Comparison of ENCODE assay signal across 14 cellular contexts in genomic region chr1:181396171-181396670, GRCh38.
DNase-seq lines count a peak whose midpoint lies in the region; ATAC-seq and TF ChIP-seq lines count a peak whose summit lies in the region.
"Had no signal": no experiment of that assay in that cellular context is flagged by ENCODE, and none has a peak within 500 bp of the region (broad histone marks: within the 10 kb centered on the region; RNA-seq: fewer than 3 reads in every experiment).

No MANE protein-coding gene starts in this region.

- no peaks in the 10 kb centered on the region for H3K27me3 Mint-ChIP-seq in T-helper 2 cell treated with Interferon-gamma antibody and Interleukin-4, amounts not matched to agents 5 μg/mL and 100 μg/mL, for 36 hours (ENCODE audit: low read depth)

- peak; percentile 59 for DNase-seq in T-helper 2 cell treated with Interferon-gamma antibody and Interleukin-4, amounts not matched to agents 5 μg/mL and 100 μg/mL, for 36 hours (ENCODE audit: low spot score)
- DNase-seq in activated T-cell treated with anti-CD3 and anti-CD28 coated beads for 24 hours (ENCODE audit: low read depth) (peak; percentile 23), erythroblast (lab: John Stamatoyannopoulos, UW) (no peak), C1 segment of cervical spinal cord (lab: John Stamatoyannopoulos, UW) (no peak), breast epithelium (ENCODE audit: low spot score in 2 of 2) (no peak)
- DNase-seq in stimulated activated CD8-positive, alpha-beta memory T cell treated with anti-CD3 and anti-CD28 coated beads, Interleukin-7, amount 100 ng/mL, for 4 hours (ENCODE audit: low read depth in 2 of 2) = peak; percentile 18 to 24
- DNase-seq: amygdala, NCI-H2081, T1000 had no signal

- H3K4me3 Mint-ChIP-seq in T-helper 2 cell treated with Interferon-gamma antibody and Interleukin-4, amounts not matched to agents 5 μg/mL and 100 μg/mL, for 36 hours = no peak overlapping the region

- TF ChIP-seq CTCF in breast epithelium (IDR thresholded peaks at IDR 0.05) = no peak

- no peaks in the 10 kb centered on the region for H3K9me3 Mint-ChIP-seq in T-helper 2 cell treated with Interferon-gamma antibody and Interleukin-4, amounts not matched to agents 5 μg/mL and 100 μg/mL, for 36 hours

- H3K4me3 ChIP-seq in breast epithelium = no peak overlapping the region
- H3K4me3 ChIP-seq: HAP-1, lung had no signal

- intact Hi-C loops in breast epithelium (cut with DNase I; ENCODE audit: low total_unique reads) = no loop called here

- no peak for TF ChIP-seq POLR2A in erythroblast (IDR thresholded peaks at IDR 0.05; ENCODE audit: low read length)
- TF ChIP-seq POLR2A in breast epithelium (IDR thresholded peaks at IDR 0.05) = no peak

- H3K27me3 ChIP-seq in breast epithelium = no peaks in the 10 kb centered on the region

- H3K27ac ChIP-seq in breast epithelium = no peak overlapping the region
- H3K27ac ChIP-seq: parathyroid adenoma had no signal

- H3K36me3 Mint-ChIP-seq in T-helper 2 cell treated with Interferon-gamma antibody and Interleukin-4, amounts not matched to agents 5 μg/mL and 100 μg/mL, for 36 hours (ENCODE audit: low read depth) = peaks cover 2% of the 10 kb centered on the region

- ATAC-seq in esophagus mucosa = peak; percentile 42
- ATAC-seq in HG03378 (IDR thresholded peaks at IDR 0.05; ENCODE audit: unreplicated experiment) = no peak

- no peaks in the 10 kb centered on the region for H3K36me3 ChIP-seq in breast epithelium
- H3K36me3 ChIP-seq: HAP-1 had no signal

- no peaks in the 10 kb centered on the region for H3K9me3 ChIP-seq in breast epithelium
- H3K9me3 ChIP-seq: HAP-1 had no signal

- no peak overlapping the region for H3K27ac Mint-ChIP-seq in T-helper 2 cell treated with Interferon-gamma antibody and Interleukin-4, amounts not matched to agents 5 μg/mL and 100 μg/mL, for 36 hours

- H3K4me1 Mint-ChIP-seq in T-helper 2 cell treated with Interferon-gamma antibody and Interleukin-4, amounts not matched to agents 5 μg/mL and 100 μg/mL, for 36 hours (ENCODE audit: low read depth) = peaks cover 51% of the 10 kb centered on the region

- H3K4me1 ChIP-seq in breast epithelium = no peaks in the 10 kb centered on the region
- H3K4me1 ChIP-seq: HAP-1, parathyroid adenoma had no signal

Comparison
In these comparisons a context has a peak if more than half of its experiments do, and no peak if none do; other contexts are left out.
1. DNase-seq: peak in T-helper 2 cell treated with Interferon-gamma antibody and Interleukin-4, amounts not matched to agents 5 μg/mL and 100 μg/mL, for 36 hours (single experiment), activated T-cell treated with anti-CD3 and anti-CD28 coated beads for 24 hours (single experiment) and stimulated activated CD8-positive, alpha-beta memory T cell treated with anti-CD3 and anti-CD28 coated beads, Interleukin-7, amount 100 ng/mL, for 4 hours (2 of 2); none in erythroblast (0 of 2), C1 segment of cervical spinal cord (0 of 14) and breast epithelium (0 of 2).